15 cellular contexts compared by ENCODE assay signal in the genomic region with DNA sequence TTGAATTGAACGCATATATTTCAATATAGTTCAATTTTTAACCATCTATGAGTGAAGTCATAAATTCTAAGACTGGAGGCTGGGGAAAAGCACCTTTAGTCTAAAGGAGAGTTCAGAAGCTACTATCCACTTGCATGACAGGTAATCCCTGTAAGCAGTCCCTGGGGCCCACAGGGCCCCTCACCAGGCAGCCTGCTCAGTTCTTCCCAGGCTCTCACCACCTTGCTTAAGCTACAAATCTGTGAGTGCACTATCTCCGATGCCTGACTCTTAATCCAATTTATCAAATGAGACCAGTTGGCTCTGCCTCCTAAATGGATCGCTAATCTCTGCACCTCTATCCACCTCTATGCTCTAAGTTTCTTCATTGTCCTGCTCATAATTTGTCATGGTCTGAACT.
DNase-seq lines count a peak whose midpoint lies in the region; ATAC-seq and TF ChIP-seq lines count a peak whose summit lies in the region.
"Had no signal": no experiment of that assay in that cellular context is flagged by ENCODE, and none has a peak within 500 bp of the region (broad histone marks: within the 10 kb centered on the region; RNA-seq: fewer than 3 reads in every experiment).

No MANE protein-coding gene starts in this region.

- H3K4me2 ChIP-seq in Karpas-422 (ENCODE audit: low read depth, low read length, poor library complexity, severe bottlenecking), result no peak overlapping the region
- H3K4me2 ChIP-seq: GM23338 had no signal

- H3K9me3 Mint-ChIP-seq in CD4-positive, alpha-beta memory T cell, result peaks cover 0 to 6% (median 3%) of the 10 kb centered on the region in 8 donors
- H3K9me3 Mint-ChIP-seq: CD8-positive, alpha-beta T cell; H9 had no signal

- H3K27me3 ChIP-seq in Karpas-422 (ENCODE audit: low read length), result no peaks in the 10 kb centered on the region
- no peaks in the 10 kb centered on the region for H3K27me3 ChIP-seq in WERI-Rb-1 (ENCODE audit: insufficient read depth, low read depth, severe bottlenecking)
- no peaks in the 10 kb centered on the region for H3K27me3 ChIP-seq in CD4-positive, alpha-beta memory T cell (ENCODE audit: insufficient read depth, low read length)
- no peaks in the 10 kb centered on the region for H3K27me3 ChIP-seq in foreskin keratinocyte

- H3K4me3 ChIP-seq in Karpas-422 (ENCODE audit: low read length) (no peak overlapping the region), WERI-Rb-1 (ENCODE audit: low read depth, low read length) (no peak overlapping the region)
- H3K4me3 ChIP-seq in CD4-positive, alpha-beta memory T cell (ENCODE audit: low read length in 2 of 2), result no peak overlapping the region
- H3K4me3 ChIP-seq: GM23338 had no signal

- no peak overlapping the region for H3K9ac ChIP-seq in Karpas-422 (ENCODE audit: low read length)

- H3K27ac Mint-ChIP-seq in CD4-positive, alpha-beta memory T cell, result no peak overlapping the region
- H3K27ac Mint-ChIP-seq: CD8-positive, alpha-beta T cell; GM23338; H9 had no signal

- peak overlapping the region; percentile 45; the same call in 1 of the 2 replicates for H3K27ac ChIP-seq in Karpas-422 (ENCODE audit: low read length)
- H3K27ac ChIP-seq in WERI-Rb-1, result no peak overlapping the region
- H3K27ac ChIP-seq in CD4-positive, alpha-beta memory T cell (ENCODE audit: low read depth, low read length), result no peak overlapping the region
- H3K27ac ChIP-seq in foreskin keratinocyte, result no peak overlapping the region

- H3K4me1 Mint-ChIP-seq in CD4-positive, alpha-beta memory T cell, result no peaks in the 10 kb centered on the region
- H3K4me1 Mint-ChIP-seq: GM23338 had no signal

- no peak overlapping the region for H3K4me3 Mint-ChIP-seq in CD4-positive, alpha-beta memory T cell
- H3K4me3 Mint-ChIP-seq: CD8-positive, alpha-beta T cell; GM23338; H9 had no signal

- POLR2A ChIA-PET in CD4-positive, alpha-beta memory T cell (lab: Charles Lee; ENCODE audit: partially characterized antibody), result no interaction called here

- CTCF ChIA-PET in CD4-positive, alpha-beta memory T cell (lab: Charles Lee; ENCODE audit: partially characterized antibody), result no interaction called here

- H3K4me1 ChIP-seq in Karpas-422 (ENCODE audit: low read length) (peaks cover 29% of the 10 kb centered on the region), foreskin keratinocyte (no peaks in the 10 kb centered on the region)
- H3K4me1 ChIP-seq in CD4-positive, alpha-beta memory T cell (ENCODE audit: insufficient read depth, low read length), result no peaks in the 10 kb centered on the region
- H3K4me1 ChIP-seq: Caco-2 had no signal

- H3K9me3 ChIP-seq in Karpas-422 (ENCODE audit: low read length), result no peaks in the 10 kb centered on the region
- no peaks in the 10 kb centered on the region for H3K9me3 ChIP-seq in WERI-Rb-1 (ENCODE audit: severe bottlenecking)
- H3K9me3 ChIP-seq in CD4-positive, alpha-beta memory T cell (ENCODE audit: control insufficient read depth in 1 of 2, low read length in 2 of 2), result no peaks in the 10 kb centered on the region
- H3K9me3 ChIP-seq: Caco-2 had no signal

- intact Hi-C loops in CD4-positive, alpha-beta memory T cell (cut with micrococcal nuclease), result no loop called here
- intact Hi-C loops in left colon (cut with DNase I, micrococcal nuclease), result no loop called here

- no peak for ATAC-seq in foreskin keratinocyte
- no peak for ATAC-seq in left colon
- ATAC-seq: CD8-positive, alpha-beta T cell; GM23338; HCT116 had no signal

- no peaks in the 10 kb centered on the region for H3K27me3 Mint-ChIP-seq in CD4-positive, alpha-beta memory T cell

- H3K79me2 ChIP-seq in Karpas-422 (ENCODE audit: low read length), result no peaks in the 10 kb centered on the region

- H2AFZ ChIP-seq in Karpas-422 (ENCODE audit: low read length), result no peak overlapping the region
- H2AFZ ChIP-seq: GM23338 had no signal

- H3K36me3 Mint-ChIP-seq in CD4-positive, alpha-beta memory T cell, result no peaks in the 10 kb centered on the region
- H3K36me3 Mint-ChIP-seq: CD8-positive, alpha-beta T cell had no signal

- no peaks in the 10 kb centered on the region for H3K9me2 ChIP-seq in Karpas-422 (replicated peaks; ENCODE audit: insufficient read depth, low read length)

- DNase-seq in Karpas-422, result no peak
- DNase-seq in NCI-H82 (lab: John Stamatoyannopoulos, UW), result peak; percentile 100
- peak; percentile 91 for DNase-seq in WERI-Rb-1
- no peak for DNase-seq in CD4-positive, alpha-beta memory T cell
- DNase-seq in foreskin keratinocyte, result no peak
- DNase-seq in left colon, result no peak
- DNase-seq: C1 segment of cervical spinal cord; Caco-2; CD8-positive, alpha-beta T cell; DMS53; DMS79 treated with DMSO at 0.1 percent for 48 hours; GF-D8; H9 had no signal

- peaks cover 12% of the 10 kb centered on the region for H3K36me3 ChIP-seq in Karpas-422 (ENCODE audit: insufficient read depth, low read length)
- H3K36me3 ChIP-seq in WERI-Rb-1, result no peaks in the 10 kb centered on the region
- no peaks in the 10 kb centered on the region for H3K36me3 ChIP-seq in CD4-positive, alpha-beta memory T cell (ENCODE audit: insufficient read depth, low read length)

- H4K20me1 ChIP-seq in Karpas-422 (ENCODE audit: insufficient read depth, low read depth, low read length), result no peaks in the 10 kb centered on the region

- TF ChIP-seq CTCF in WERI-Rb-1 (IDR thresholded peaks at IDR 0.05; ENCODE audit: low read depth, low read length) (no peak), foreskin keratinocyte (conservative IDR thresholded peaks at IDR 0.05) (no peak)

Comparison
In these comparisons a context has a peak if more than half of its experiments do, and no peak if none do; other contexts are left out.
1. DNase-seq: peak in NCI-H82 (single experiment) and WERI-Rb-1 (single experiment); none in Karpas-422 (single experiment), CD4-positive, alpha-beta memory T cell (0 of 5), foreskin keratinocyte (0 of 2) and left colon (0 of 2).